Comparison of ENCODE assay signal across 11 cellular contexts in genomic region chr3:147413712-147414325, GRCh38. TPM values are rescaled to one million over a fixed set of nuclear protein-coding genes. Genes with fewer than 3 reads are reported as not detected.
A peak's percentile ranks its signal among the peaks of the same experiment; 100 is the strongest.
DNase-seq lines count a peak whose midpoint lies in the region; ATAC-seq and TF ChIP-seq lines count a peak whose summit lies in the region.
"Had no signal": no experiment of that assay in that cellular context is flagged by ENCODE, and none has a peak within 500 bp of the region (broad histone marks: within the 10 kb centered on the region; RNA-seq: fewer than 3 reads in every experiment).

No MANE protein-coding gene starts in this region.

- CTCF ChIA-PET in activated CD4-positive, alpha-beta T cell treated with anti-CD3 and anti-CD28 coated beads for 36 hours (lab: Charles Lee): no interaction called here

- intact Hi-C loops in activated CD4-positive, alpha-beta T cell treated with anti-CD3 and anti-CD28 coated beads for 36 hours (cut with DNase I, micrococcal nuclease): loop anchor here (2.0 to 10.0 kb wide), 4 partner anchors 25 to 57 kb away; no protein-coding TSS in a partner anchor
- intact Hi-C loops in activated T-helper 1 cell treated with anti-CD3 and anti-CD28 coated beads, Interleukin-12 subunit alpha, Interleukin-12 subunit beta, Interleukin-2, Interleukin-4 antibody, amounts not matched to agents 30 ng/mL and 10 ng/mL and 1 ng/mL, durations not matched to agents 14 hours and 24 hours and 36 hours (cut with micrococcal nuclease): loop anchor here (2.0 kb wide), 1 partner anchor 57 kb away; no protein-coding TSS in a partner anchor

- H3K4me3 Mint-ChIP-seq in activated CD4-positive, alpha-beta T cell treated with anti-CD3 and anti-CD28 coated beads for 36 hours: peak overlapping the region; percentile 49
- peak overlapping the region; percentile 5 for H3K4me3 Mint-ChIP-seq in activated T-helper 1 cell treated with anti-CD3 and anti-CD28 coated beads, Interleukin-12 subunit alpha, Interleukin-12 subunit beta, Interleukin-2, Interleukin-4 antibody, amounts not matched to agents 30 ng/mL and 10 ng/mL and 1 ng/mL, durations not matched to agents 14 hours and 24 hours and 36 hours

- no peak overlapping the region for H3K27ac Mint-ChIP-seq in activated CD4-positive, alpha-beta T cell treated with anti-CD3 and anti-CD28 coated beads for 36 hours
- H3K27ac Mint-ChIP-seq in activated T-helper 1 cell treated with anti-CD3 and anti-CD28 coated beads, Interleukin-12 subunit alpha, Interleukin-12 subunit beta, Interleukin-2, Interleukin-4 antibody, amounts not matched to agents 30 ng/mL and 10 ng/mL and 1 ng/mL, durations not matched to agents 14 hours and 24 hours and 36 hours: peak overlapping the region; percentile 91

- no peak overlapping the region for H3K27ac ChIP-seq in smooth muscle cell (ENCODE audit: low read depth)
- H3K27ac ChIP-seq: cardiac muscle cell, sigmoid colon had no signal

- no peak for ATAC-seq in activated CD4-positive, alpha-beta T cell treated with anti-CD3 and anti-CD28 coated beads for 36 hours
- ATAC-seq in HG02938 (IDR thresholded peaks at IDR 0.05; ENCODE audit: unreplicated experiment) (no peak), HG03045 (IDR thresholded peaks at IDR 0.05; ENCODE audit: unreplicated experiment) (no peak)

- no peak overlapping the region for H2AFZ ChIP-seq in smooth muscle cell (ENCODE audit: low read depth)

- no peaks in the 10 kb centered on the region for H3K9me3 ChIP-seq in smooth muscle cell (replicated peaks; ENCODE audit: low read depth)

- H3K4me3 ChIP-seq in fibroblast of villous mesenchyme (ENCODE audit: low read depth, low read length): peak overlapping the region; percentile 10
- H3K4me3 ChIP-seq in smooth muscle cell: peak overlapping the region; percentile 23
- H3K4me3 ChIP-seq: cardiac muscle cell had no signal

- peaks cover 100% of the 10 kb centered on the region for H3K27me3 ChIP-seq in smooth muscle cell (ENCODE audit: low read depth)

- no peaks in the 10 kb centered on the region for H3K79me2 ChIP-seq in smooth muscle cell (ENCODE audit: low read depth)

- DNase-seq in activated CD4-positive, alpha-beta T cell treated with anti-CD3 and anti-CD28 coated beads for 36 hours: no peak
- no peak for DNase-seq in activated CD4-positive, alpha-beta T cell treated with anti-CD3 and anti-CD28 coated beads for 48 hours
- DNase-seq in activated T-helper 1 cell treated with anti-CD3 and anti-CD28 coated beads, Interleukin-12 subunit alpha, Interleukin-12 subunit beta, Interleukin-2, Interleukin-4 antibody, amounts not matched to agents 30 ng/mL and 10 ng/mL and 1 ng/mL, durations not matched to agents 14 hours and 24 hours and 36 hours (ENCODE audit: low spot score): no peak
- DNase-seq in fibroblast of villous mesenchyme (ENCODE audit: low read depth) (no peak), smooth muscle cell (lab: John Stamatoyannopoulos, UW; ENCODE audit: unreplicated experiment) (no peak), GM10266 (ENCODE audit: extremely low spot score) (no peak)
- DNase-seq: NK-92 treated with Interleukin-12 subunit alpha and Interleukin-12 subunit beta, amount 100 ng/mL, for 24 hours; sigmoid colon had no signal

- H3K36me3 ChIP-seq in smooth muscle cell (ENCODE audit: low read depth): no peaks in the 10 kb centered on the region
- H3K36me3 ChIP-seq: cardiac muscle cell, sigmoid colon had no signal

- H3K9ac ChIP-seq in smooth muscle cell (ENCODE audit: low read depth): no peak overlapping the region

- WGBS in smooth muscle cell (ENCODE audit: low lambda C conversion rate): 3% methylated on average over 19 of the region's 22 CpGs

- H3K4me1 Mint-ChIP-seq in activated CD4-positive, alpha-beta T cell treated with anti-CD3 and anti-CD28 coated beads for 36 hours: peaks cover 33% of the 10 kb centered on the region
- H3K4me1 Mint-ChIP-seq in activated T-helper 1 cell treated with anti-CD3 and anti-CD28 coated beads, Interleukin-12 subunit alpha, Interleukin-12 subunit beta, Interleukin-2, Interleukin-4 antibody, amounts not matched to agents 30 ng/mL and 10 ng/mL and 1 ng/mL, durations not matched to agents 14 hours and 24 hours and 36 hours (ENCODE audit: low read depth): peaks cover 6% of the 10 kb centered on the region

- peak overlapping the region; percentile 78 for H3K4me2 ChIP-seq in smooth muscle cell

- H3K36me3 Mint-ChIP-seq in activated CD4-positive, alpha-beta T cell treated with anti-CD3 and anti-CD28 coated beads for 36 hours (ENCODE audit: low read depth): peaks cover 9% of the 10 kb centered on the region
- H3K36me3 Mint-ChIP-seq in activated T-helper 1 cell treated with anti-CD3 and anti-CD28 coated beads, Interleukin-12 subunit alpha, Interleukin-12 subunit beta, Interleukin-2, Interleukin-4 antibody, amounts not matched to agents 30 ng/mL and 10 ng/mL and 1 ng/mL, durations not matched to agents 14 hours and 24 hours and 36 hours (ENCODE audit: low read depth): peaks cover 2% of the 10 kb centered on the region

- peaks cover 2% of the 10 kb centered on the region for H3K9me3 Mint-ChIP-seq in activated CD4-positive, alpha-beta T cell treated with anti-CD3 and anti-CD28 coated beads for 36 hours (ENCODE audit: low read depth)
- peaks cover 5% of the 10 kb centered on the region for H3K9me3 Mint-ChIP-seq in activated T-helper 1 cell treated with anti-CD3 and anti-CD28 coated beads, Interleukin-12 subunit alpha, Interleukin-12 subunit beta, Interleukin-2, Interleukin-4 antibody, amounts not matched to agents 30 ng/mL and 10 ng/mL and 1 ng/mL, durations not matched to agents 14 hours and 24 hours and 36 hours

- peaks cover 74% of the 10 kb centered on the region for H3K27me3 Mint-ChIP-seq in activated CD4-positive, alpha-beta T cell treated with anti-CD3 and anti-CD28 coated beads for 36 hours
- H3K27me3 Mint-ChIP-seq in activated T-helper 1 cell treated with anti-CD3 and anti-CD28 coated beads, Interleukin-12 subunit alpha, Interleukin-12 subunit beta, Interleukin-2, Interleukin-4 antibody, amounts not matched to agents 30 ng/mL and 10 ng/mL and 1 ng/mL, durations not matched to agents 14 hours and 24 hours and 36 hours (ENCODE audit: insufficient read depth): peaks cover 71% of the 10 kb centered on the region

- no peaks in the 10 kb centered on the region for H3F3A ChIP-seq in smooth muscle cell (ENCODE audit: low read depth)

- POLR2A ChIA-PET in activated CD4-positive, alpha-beta T cell treated with anti-CD3 and anti-CD28 coated beads for 36 hours (lab: Charles Lee): no interaction called here

- peaks cover 6% of the 10 kb centered on the region for H4K20me1 ChIP-seq in smooth muscle cell (ENCODE audit: low read depth)

- H3K4me1 ChIP-seq in smooth muscle cell (ENCODE audit: low read depth): peaks cover 8% of the 10 kb centered on the region

- TF ChIP-seq CTCF in fibroblast of villous mesenchyme (IDR thresholded peaks at IDR 0.05; ENCODE audit: insufficient read depth, low read depth, low read length) (no peak), smooth muscle cell (IDR thresholded peaks at IDR 0.05; ENCODE audit: borderline replicate concordance, insufficient read depth, poor library complexity, severe bottlenecking) (no peak), GM10266 (IDR thresholded peaks at IDR 0.05; ENCODE audit: control insufficient read depth, insufficient read depth, low read depth, missing control alignments) (no peak)

RNA-seq across cellular contexts. Expression of gene ZIC1, which starts 4.7 kb away (rescaled TPM):
- total RNA-seq in activated CD4-positive, alpha-beta T cell treated with anti-CD3 and anti-CD28 coated beads for 36 hours: not detected
- total RNA-seq in activated T-helper 1 cell treated with anti-CD3 and anti-CD28 coated beads, Interleukin-12 subunit alpha, Interleukin-12 subunit beta, Interleukin-2, Interleukin-4 antibody, amounts not matched to agents 30 ng/mL and 10 ng/mL and 1 ng/mL, durations not matched to agents 14 hours and 24 hours and 36 hours: not detected in 2 replicates
- total RNA-seq in fibroblast of villous mesenchyme (not detected in 2 replicates), smooth muscle cell (not detected in 2 replicates)
- polyA plus RNA-seq in smooth muscle cell: not detected in 2 replicates
- total RNA-seq: cardiac muscle cell, sigmoid colon had no signal
- polyA plus RNA-seq: sigmoid colon had no signal

RNA-seq across cellular contexts. Expression of gene ZIC4, which starts 7.5 kb away (rescaled TPM):
- total RNA-seq in activated CD4-positive, alpha-beta T cell treated with anti-CD3 and anti-CD28 coated beads for 36 hours: not detected
- not detected in 2 replicates for total RNA-seq in activated T-helper 1 cell treated with anti-CD3 and anti-CD28 coated beads, Interleukin-12 subunit alpha, Interleukin-12 subunit beta, Interleukin-2, Interleukin-4 antibody, amounts not matched to agents 30 ng/mL and 10 ng/mL and 1 ng/mL, durations not matched to agents 14 hours and 24 hours and 36 hours
- total RNA-seq in fibroblast of villous mesenchyme: not detected in 2 replicates
- not detected in 2 replicates for total RNA-seq in smooth muscle cell
- polyA plus RNA-seq in smooth muscle cell: not detected in 2 replicates
- total RNA-seq: cardiac muscle cell, sigmoid colon had no signal
- polyA plus RNA-seq: cardiac muscle cell, sigmoid colon had no signal
